Comparison of ENCODE assay signal across 10 cellular contexts in genomic region chr6:90537723-90538407, GRCh38. TPM values are rescaled to one million over a fixed set of nuclear protein-coding genes. Genes with fewer than 3 reads are reported as not detected.
A peak's percentile ranks its signal among the peaks of the same experiment; 100 is the strongest.
DNase-seq lines count a peak whose midpoint lies in the region; ATAC-seq and TF ChIP-seq lines count a peak whose summit lies in the region.
"Had no signal": no experiment of that assay in that cellular context is flagged by ENCODE, and none has a peak within 500 bp of the region (broad histone marks: within the 10 kb centered on the region; RNA-seq: fewer than 3 reads in every experiment).

No MANE protein-coding gene starts in this region.

- no peaks in the 10 kb centered on the region for H3K9me3 ChIP-seq in adrenal gland (replicated peaks in 1 of 3)

- no peaks in the 10 kb centered on the region for H3K36me3 ChIP-seq in adrenal gland (replicated peaks in 1 of 2)

- peak overlapping the region; percentile 4 for H3K4me3 Mint-ChIP-seq in stimulated activated memory B cell treated with anti-CD40 and anti-IgM and Interleukin-4, amounts not matched to agents 10 μg/mL and 1 μg/mL and 100 μg/mL, for 72 hours

- TF ChIP-seq CTCF in epithelial cell of esophagus (IDR thresholded peaks at IDR 0.05; ENCODE audit: insufficient read depth, low read depth, low read length, missing control alignments) (no peak), adrenal gland (IDR thresholded peaks at IDR 0.05) (no peak)

- no peak for TF ChIP-seq POLR2A in adrenal gland (IDR thresholded peaks at IDR 0.05)

- H3K36me3 Mint-ChIP-seq in stimulated activated memory B cell treated with anti-CD40 and anti-IgM and Interleukin-4, amounts not matched to agents 10 μg/mL and 1 μg/mL and 100 μg/mL, for 72 hours = peaks cover 32% of the 10 kb centered on the region

- DNase-seq in NCI-H1694 treated with DMSO at 0.1 percent for 48 hours (lab: John Stamatoyannopoulos, UW) (peak; percentile 39), NCI-H1694 (lab: John Stamatoyannopoulos, UW) (no peak), M059J (ENCODE audit: low read depth) (peak; percentile 0), epithelial cell of esophagus (ENCODE audit: low read depth) (peak; percentile 2), adrenal gland (no peak), NCI-H146 treated with DMSO at 0.1 percent for 48 hours (lab: John Stamatoyannopoulos, UW; ENCODE audit: unreplicated experiment) (no peak)

- no peak overlapping the region for H3K27ac ChIP-seq in adrenal gland
- H3K27ac ChIP-seq: 22Rv1, epithelial cell of prostate had no signal

- H3K4me1 Mint-ChIP-seq in stimulated activated memory B cell treated with anti-CD40 and anti-IgM and Interleukin-4, amounts not matched to agents 10 μg/mL and 1 μg/mL and 100 μg/mL, for 72 hours = peaks cover 14% of the 10 kb centered on the region

- H3K9me3 Mint-ChIP-seq in stimulated activated memory B cell treated with anti-CD40 and anti-IgM and Interleukin-4, amounts not matched to agents 10 μg/mL and 1 μg/mL and 100 μg/mL, for 72 hours = no peaks in the 10 kb centered on the region

- H3K4me3 ChIP-seq in epithelial cell of esophagus (ENCODE audit: low read length) (no peak overlapping the region), adrenal gland (no peak overlapping the region)

- intact Hi-C loops in adrenal gland (cut with DNase I) = no loop called here

- 66 to 69% (median 68%) methylated on average over 3 of the region's 3 CpGs for WGBS in adrenal gland, 4 donors

- no peaks in the 10 kb centered on the region for H3K27me3 ChIP-seq in adrenal gland

- peaks cover 0 to 15% of the 10 kb centered on the region in 2 donors for H3K4me1 ChIP-seq in adrenal gland (replicated peaks in 1 of 2)

- H3K27ac Mint-ChIP-seq in stimulated activated memory B cell treated with anti-CD40 and anti-IgM and Interleukin-4, amounts not matched to agents 10 μg/mL and 1 μg/mL and 100 μg/mL, for 72 hours = peak overlapping the region; percentile 13

- ATAC-seq in stimulated activated memory B cell treated with anti-CD40 and anti-IgM and Interleukin-4, amounts not matched to agents 10 μg/mL and 1 μg/mL and 100 μg/mL, for 72 hours = peak; percentile 63
- ATAC-seq in activated CD4-positive, CD25-positive, alpha-beta regulatory T cell treated with anti-CD3 and anti-CD28 coated beads, Interleukin-2, amount 50 U/mL, for 24 hours = no peak

- H3K27me3 Mint-ChIP-seq in stimulated activated memory B cell treated with anti-CD40 and anti-IgM and Interleukin-4, amounts not matched to agents 10 μg/mL and 1 μg/mL and 100 μg/mL, for 72 hours = no peaks in the 10 kb centered on the region

RNA-seq across cellular contexts. Expression of gene MAP3K7, which starts 49.0 kb away (rescaled TPM):
- total RNA-seq in M059J (2014; rRNA removed; shearing (Covaris generic)) = 17.1 and 20.5 TPM in 2 replicates
- total RNA-seq in adrenal gland = 10 to 100 TPM; 14.4 to 35.1 (median 21.1) TPM
- 10 to 100 TPM; 15.7 to 29.9 (median 20.7) TPM for polyA plus RNA-seq in adrenal gland

Comparison
In these comparisons a context has a peak if more than half of its experiments do, and no peak if none do; other contexts are left out.
1. DNase-seq: peak in NCI-H1694 treated with DMSO at 0.1 percent for 48 hours (single experiment), M059J (single experiment) and epithelial cell of esophagus (single experiment); none in NCI-H1694 (single experiment), adrenal gland (0 of 7) and NCI-H146 treated with DMSO at 0.1 percent for 48 hours (single experiment).